In the genomic region with DNA sequence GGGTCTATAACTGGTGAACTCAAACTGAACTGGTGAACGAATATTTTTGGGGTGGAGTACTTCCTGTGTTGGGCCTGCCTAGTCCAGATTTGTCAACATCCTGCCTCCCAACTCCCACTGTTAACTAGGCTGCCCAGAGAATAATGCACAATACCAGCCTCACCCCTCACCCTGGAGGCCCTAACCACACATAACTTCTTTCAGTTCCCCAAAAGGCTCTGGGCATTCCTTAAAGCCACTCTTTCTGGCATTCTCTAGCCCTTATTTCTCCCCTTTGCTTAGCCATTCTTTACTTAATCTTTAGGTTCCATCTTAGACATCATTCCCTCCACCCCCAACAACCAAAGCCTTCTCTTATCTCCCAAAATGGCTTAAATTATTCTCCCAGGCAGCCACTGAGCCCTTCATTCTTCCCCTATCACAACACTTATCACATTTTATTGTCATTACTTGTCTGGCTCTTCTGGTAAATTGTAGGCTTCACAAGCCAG, we compare ENCODE assay signal across 8 cellular contexts. TPM values are rescaled to one million over a fixed set of nuclear protein-coding genes. Genes with fewer than 3 reads are reported as not detected.
DNase-seq lines count a peak whose midpoint lies in the region; ATAC-seq, FAIRE-seq and TF ChIP-seq lines count a peak whose summit lies in the region.

No MANE protein-coding gene starts in this region.

- no peaks in the 10 kb centered on the region for H4K20me1 ChIP-seq in endothelial cell of umbilical vein (replicated peaks; ENCODE audit: control insufficient read depth, extremely low read depth, insufficient read depth, low read length)

- H3K27me3 ChIP-seq in endothelial cell of umbilical vein (ENCODE audit: control insufficient read depth in 2 of 2, insufficient read depth in 2 of 2, low read length in 2 of 2): no peaks in the 10 kb centered on the region

- peak overlapping the region; percentile 7 for H3K4me2 ChIP-seq in endothelial cell of umbilical vein (ENCODE audit: insufficient read depth, low read length)

- H3K9me1 ChIP-seq in endothelial cell of umbilical vein (replicated peaks; ENCODE audit: control insufficient read depth, extremely low read depth, insufficient read depth, low read length): no peaks in the 10 kb centered on the region

- no peak overlapping the region for H3K27ac ChIP-seq in endothelial cell of umbilical vein (ENCODE audit: insufficient read depth, low read depth, low read length)

- POLR2A ChIA-PET in endothelial cell of umbilical vein (lab: Charles Lee): no interaction called here

- peaks cover 7% of the 10 kb centered on the region for H3K4me1 ChIP-seq in endothelial cell of umbilical vein (ENCODE audit: control insufficient read depth, extremely low read depth, insufficient read depth, low read length)

- dilution Hi-C loops in endothelial cell of umbilical vein (cut with MboI; ENCODE audit: extremely low pct_ligation_motif_present, low sequenced_read_pairs): no loop called here

- peak; percentile 25 for TF ChIP-seq POLR2A in endothelial cell of umbilical vein (IDR thresholded peaks at IDR 0.05; ENCODE audit: low read depth, low read length)

- H2AFZ ChIP-seq in endothelial cell of umbilical vein (ENCODE audit: low read depth, low read length): peak overlapping the region; percentile 94

- DNase-seq in Right ventricle myocardium inferior (ENCODE audit: missing footprints) (no peak), cardiac septum (ENCODE audit: low spot score) (no peak), OCI-M1 (lab: John Stamatoyannopoulos, UW) (peak; percentile 34), endothelial cell of umbilical vein (ENCODE audit: low read depth, low spot score) (peak; percentile 52), sciatic nerve (ENCODE audit: low spot score) (no peak)
- DNase-seq in stimulated activated CD4-positive, alpha-beta T cell treated with anti-CD3 and anti-CD28 coated beads, Interleukin-15, amount 100 ng/mL, for 24 hours: no peak

- H3K9me3 ChIP-seq in endothelial cell of umbilical vein (replicated peaks; ENCODE audit: control insufficient read depth, insufficient read depth, low read length): no peaks in the 10 kb centered on the region

- no peaks in the 10 kb centered on the region for H3K36me3 ChIP-seq in endothelial cell of umbilical vein (ENCODE audit: control insufficient read depth in 2 of 2, extremely low read depth in 1 of 2, insufficient read depth in 2 of 2, low read length in 2 of 2)

- peak; percentile 73 for FAIRE-seq in endothelial cell of umbilical vein (lab: Jason Lieb, UNC)

- intact Hi-C loops in Right ventricle myocardium inferior (cut with DNase I): no loop called here
- intact Hi-C loops in cardiac septum (cut with DNase I): no loop called here
- intact Hi-C loops in endothelial cell of umbilical vein (cut with micrococcal nuclease): no loop called here
- intact Hi-C loops in sciatic nerve (cut with DNase I): no loop called here

- H3K79me2 ChIP-seq in endothelial cell of umbilical vein (ENCODE audit: control insufficient read depth, insufficient read depth, low read length): no peaks in the 10 kb centered on the region

- CTCF ChIA-PET in endothelial cell of umbilical vein (lab: Charles Lee): interaction anchor here (0.6 to 1.5 kb wide), 3 partner anchors 9 to 203 kb away, joined by 3 to 5 read pairs (median 3); partner anchors contain the start of gene SEC11A

- no TSS peak for BruUV-seq in endothelial cell of umbilical vein (replicated peaks; lab: Mats Ljungman, UMichigan)

- no peak for TF ChIP-seq CTCF in endothelial cell of umbilical vein (IDR thresholded peaks at IDR 0.05; ENCODE audit: extremely low read depth in 1 of 2, insufficient read depth in 1 of 2, low read depth in 1 of 2, low read length in 2 of 2)

- ATAC-seq in Right ventricle myocardium inferior (peak; percentile 85), sciatic nerve (peak; percentile 74), HG02623 (IDR thresholded peaks at IDR 0.05; ENCODE audit: unreplicated experiment) (no peak), HG03095 (IDR thresholded peaks at IDR 0.05; ENCODE audit: unreplicated experiment) (no peak)

- H3K9ac ChIP-seq in endothelial cell of umbilical vein (replicated peaks; ENCODE audit: extremely low read depth, insufficient read depth, low read length): no peak overlapping the region

- H3K4me3 ChIP-seq in endothelial cell of umbilical vein (replicated peaks in 1 of 3; ENCODE audit: insufficient read depth in 1 of 3, low read depth in 1 of 3, low read length in 3 of 3): no peak overlapping the region

TF ChIP-seq in endothelial cell of umbilical vein, 7 proteins besides CTCF, POLR2A, EP300 and RAD21:
- TF ChIP-seq JUN (IDR thresholded peaks at IDR 0.05; ENCODE audit: borderline replicate concordance, insufficient read depth, insufficient read length, low read depth) (no peak), GATA2 (IDR thresholded peaks at IDR 0.05; ENCODE audit: insufficient read depth, insufficient read length, low read depth, low read length) (no peak), EZH2 (IDR thresholded peaks at IDR 0.05; ENCODE audit: borderline replicate concordance, low read depth, low read length, severe bottlenecking) (no peak), POLR2AphosphoS5 (IDR thresholded peaks at IDR 0.05; ENCODE audit: insufficient read depth, low read depth, low read length) (peak; percentile 40)
TF ChIP-seq in endothelial cell of umbilical vein: peak in this region for 1.

RNA-seq across cellular contexts. Expression of gene SEC11A, which starts 9.1 kb away (rescaled TPM):
- 84.7 TPM for total RNA-seq in Right ventricle myocardium inferior
- 63.8 TPM for total RNA-seq in cardiac septum
- 192 and 204 TPM in 2 replicates for total RNA-seq in endothelial cell of umbilical vein
- polyA plus RNA-seq in endothelial cell of umbilical vein: 165 and 189 TPM in 2 replicates
- polyA plus RNA-seq in endothelial cell of umbilical vein (2011; cell fraction: cytosol; rRNA removed): 127 and 147 TPM in 2 replicates
- polyA plus RNA-seq in endothelial cell of umbilical vein (2011; cell fraction: nucleus; rRNA removed): 32.0 and 60.2 TPM in 2 replicates
- 226 and 235 TPM in 2 replicates for polyA plus RNA-seq in endothelial cell of umbilical vein (2012)
- 127 and 165 TPM in 2 replicates for polyA minus RNA-seq in endothelial cell of umbilical vein
- polyA minus RNA-seq in endothelial cell of umbilical vein (2011; cell fraction: cytosol; rRNA and poly(A)+ RNA removed): 75.3 TPM
- 16.4 and 22.4 TPM in 2 replicates for polyA minus RNA-seq in endothelial cell of umbilical vein (2011; cell fraction: nucleus; rRNA and poly(A)+ RNA removed)
- 119 TPM for total RNA-seq in sciatic nerve

RNA-seq across cellular contexts. Expression of gene ZNF592, which starts 23.3 kb away (rescaled TPM):
- total RNA-seq in Right ventricle myocardium inferior (19.2 TPM), cardiac septum (25.7 TPM), endothelial cell of umbilical vein (21.1 and 22.3 TPM in 2 replicates), sciatic nerve (34.8 TPM)
- 12.3 and 13.2 TPM in 2 replicates for polyA plus RNA-seq in endothelial cell of umbilical vein
- 13.5 and 14.2 TPM in 2 replicates for polyA plus RNA-seq in endothelial cell of umbilical vein (2011; cell fraction: cytosol; rRNA removed)
- 28.0 and 32.2 TPM in 2 replicates for polyA plus RNA-seq in endothelial cell of umbilical vein (2011; cell fraction: nucleus; rRNA removed)
- polyA plus RNA-seq in endothelial cell of umbilical vein (2012): 10.1 and 11.3 TPM in 2 replicates
- 17.5 and 18.0 TPM in 2 replicates for polyA minus RNA-seq in endothelial cell of umbilical vein
- polyA minus RNA-seq in endothelial cell of umbilical vein (2011; cell fraction: cytosol; rRNA and poly(A)+ RNA removed): 12.2 TPM
- 16.2 and 17.6 TPM in 2 replicates for polyA minus RNA-seq in endothelial cell of umbilical vein (2011; cell fraction: nucleus; rRNA and poly(A)+ RNA removed)

Comparison
In these comparisons a context has a peak if more than half of its experiments do, and no peak if none do; other contexts are left out.
1. ATAC-seq: peak in Right ventricle myocardium inferior (single experiment) and sciatic nerve (single experiment); none in HG02623 (single experiment) and HG03095 (single experiment).
2. DNase-seq: peak in OCI-M1 (single experiment) and endothelial cell of umbilical vein (single experiment); none in Right ventricle myocardium inferior (single experiment), cardiac septum (single experiment), sciatic nerve (single experiment) and stimulated activated CD4-positive, alpha-beta T cell treated with anti-CD3 and anti-CD28 coated beads, Interleukin-15, amount 100 ng/mL, for 24 hours (single experiment).